8 cellular contexts compared by ENCODE assay signal in the genomic region with DNA sequence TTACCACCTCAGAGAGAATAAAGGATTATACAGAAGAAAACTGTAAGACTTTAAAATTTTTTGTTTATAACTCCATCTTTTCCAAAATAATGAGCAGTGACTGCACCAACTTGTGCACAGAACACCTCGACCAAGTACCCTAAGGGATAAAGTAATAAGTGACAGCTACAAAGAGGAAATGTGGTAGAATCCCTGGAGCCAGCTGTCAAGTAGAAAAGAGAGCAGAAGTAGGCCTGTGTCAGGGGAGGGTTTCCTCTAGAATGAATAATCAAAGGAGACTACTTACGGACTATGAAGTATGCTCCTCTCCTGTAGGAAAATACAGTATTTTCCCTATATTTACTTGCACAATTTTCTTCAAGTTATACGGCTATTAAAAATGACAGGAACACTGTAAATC. TPM values are rescaled to one million over a fixed set of nuclear protein-coding genes. Genes with fewer than 3 reads are reported as not detected.
DNase-seq lines count a peak whose midpoint lies in the region; ATAC-seq and TF ChIP-seq lines count a peak whose summit lies in the region.

No MANE protein-coding gene starts in this region.

- H3K9me3 ChIP-seq in body of pancreas (no peaks in the 10 kb centered on the region), muscle layer of duodenum (ENCODE audit: control insufficient read depth in 1 of 2, low read length in 2 of 2) (no peaks in the 10 kb centered on the region)

- ATAC-seq in body of pancreas (no peak), GM19324 (IDR thresholded peaks at IDR 0.05; ENCODE audit: low FRiP score, unreplicated experiment) (no peak)

- H3K27ac ChIP-seq in body of pancreas (peak overlapping the region in 2 of 4 donors; percentile 93 to 96), muscle layer of duodenum (ENCODE audit: low read length) (peak overlapping the region; percentile 84), caudate nucleus (ENCODE audit: low read depth, low read length) (no peak overlapping the region)

- intact Hi-C loops in body of pancreas (cut with DNase I): no loop called here

- H3K27me3 ChIP-seq in body of pancreas: no peaks in the 10 kb centered on the region
- no peaks in the 10 kb centered on the region for H3K27me3 ChIP-seq in muscle layer of duodenum (ENCODE audit: low read depth, low read length)

- H3K4me3 ChIP-seq in Jurkat, Clone E6-1 (ENCODE audit: low read length): peak overlapping the region; percentile 78
- H3K4me3 ChIP-seq in body of pancreas (peak overlapping the region; percentile 70 to 96), muscle layer of duodenum (ENCODE audit: low read depth in 1 of 2, low read length in 2 of 2) (peak overlapping the region; percentile 69 to 83)

- H3K4me1 ChIP-seq in body of pancreas: peaks cover 15% of the 10 kb centered on the region
- peaks cover 5 to 16% of the 10 kb centered on the region in 2 donors for H3K4me1 ChIP-seq in muscle layer of duodenum (ENCODE audit: control insufficient read depth in 1 of 2, insufficient read depth in 2 of 2, low read length in 2 of 2)

- H3K36me3 ChIP-seq in body of pancreas (replicated peaks in 1 of 2; ENCODE audit: insufficient read depth in 1 of 2, low read depth in 2 of 2) (no peaks in the 10 kb centered on the region), muscle layer of duodenum (ENCODE audit: control insufficient read depth in 1 of 2, insufficient read depth in 2 of 2, low read length in 2 of 2) (peaks cover 6 to 7% of the 10 kb centered on the region in 2 donors)

- TF ChIP-seq POLR2A in body of pancreas (IDR thresholded peaks at IDR 0.05): no peak

- DNase-seq in AML-193 (lab: John Stamatoyannopoulos, UW) (peak; percentile 2 to 6), body of pancreas (no peak), C1 segment of cervical spinal cord (lab: John Stamatoyannopoulos, UW) (no peak), caudate nucleus (lab: John Stamatoyannopoulos, UW) (no peak), mesenteric fat pad (ENCODE audit: low spot score) (no peak)
- no peak for DNase-seq in Jurkat, Clone E6-1 (ENCODE audit: low read depth, low spot score)

- TF ChIP-seq CTCF in body of pancreas (IDR thresholded peaks at IDR 0.05): no peak

- 2 to 6% methylated on average over 3 of the region's 3 CpGs for WGBS in body of pancreas, 2 donors

RNA-seq across cellular contexts. Expression of a gene that starts 1.2 kb away (rescaled TPM):
- polyA plus RNA-seq in Jurkat, Clone E6-1 (2012; ENCODE audit: insufficient read depth, insufficient read length): 47.8 TPM
- total RNA-seq in body of pancreas (10 to 100 TPM; 23.4 to 29.1 TPM), mesenteric fat pad (108 TPM)

RNA-seq across cellular contexts. Expression of a gene that starts 23.7 kb away (rescaled TPM):
- not detected for polyA plus RNA-seq in Jurkat, Clone E6-1 (2012; ENCODE audit: insufficient read depth, insufficient read length)
- total RNA-seq in body of pancreas (under 1 TPM; under 0.01 to 0.99 TPM), mesenteric fat pad (0.29 TPM)

Comparison
In these comparisons a context has a peak if more than half of its experiments do, and no peak if none do; other contexts are left out.
1. DNase-seq: peak in AML-193 (2 of 2); none in Jurkat, Clone E6-1 (single experiment), body of pancreas (0 of 4), C1 segment of cervical spinal cord (0 of 14), caudate nucleus (0 of 61) and mesenteric fat pad (single experiment).
2. Peak in every context shown above with its lines, with median percentiles within 50 percentile points of each other: H3K4me3 ChIP-seq.